ENCODE assay signal across 25 cellular contexts in genomic region chr3:161637559-161637958, GRCh38.
"Had no signal": no experiment of that assay in that cellular context is flagged by ENCODE, and none has a peak within 500 bp of the region (broad histone marks: within the 10 kb centered on the region; RNA-seq: fewer than 3 reads in every experiment).

No MANE protein-coding gene starts in this region.

- H3K9ac ChIP-seq: KMS-11 had no signal

- FAIRE-seq: HTR-8/SVneo, K562, RCC 7860 had no signal

- H3K27ac ChIP-seq: HL-60, KMS-11, SJSA1, SK-N-MC had no signal

- H3K4me1 ChIP-seq: SJSA1 had no signal

- H3K4me3 ChIP-seq: K562, SJSA1, SK-N-MC had no signal

- ATAC-seq: K562 had no signal

- H3K27me3 Mint-ChIP-seq: IgD-negative memory B cell had no signal

- H3K9me3 ChIP-seq: SJSA1 had no signal

- H3K36me3 ChIP-seq: SJSA1 had no signal

- H3K4me1 Mint-ChIP-seq: IgD-negative memory B cell had no signal

- H3K27me3 ChIP-seq: SJSA1 had no signal

- H3K4me3 Mint-ChIP-seq: IgD-negative memory B cell had no signal

- H3K4me2 ChIP-seq: KMS-11 had no signal

- DNase-seq: Kasumi-1, MM.1S, NCI-H1092 treated with DMSO at 0.1 percent for 48 hours, NCI-H1436, NCI-H187, NCI-H2029, NCI-H2081 treated with DMSO at 0.1 percent for 48 hours, NCI-H2171, NCI-H226, NCI-H446, NCI-H510A, NCI-H524 treated with DMSO at 0.1 percent for 48 hours, NCI-H69, NCI-H774, Right ventricle myocardium superior, RPMI8226, SIG-M5 had no signal

- H3K27ac Mint-ChIP-seq: IgD-negative memory B cell had no signal
